ENCODE assay signal across 13 cellular contexts in the genomic region with DNA sequence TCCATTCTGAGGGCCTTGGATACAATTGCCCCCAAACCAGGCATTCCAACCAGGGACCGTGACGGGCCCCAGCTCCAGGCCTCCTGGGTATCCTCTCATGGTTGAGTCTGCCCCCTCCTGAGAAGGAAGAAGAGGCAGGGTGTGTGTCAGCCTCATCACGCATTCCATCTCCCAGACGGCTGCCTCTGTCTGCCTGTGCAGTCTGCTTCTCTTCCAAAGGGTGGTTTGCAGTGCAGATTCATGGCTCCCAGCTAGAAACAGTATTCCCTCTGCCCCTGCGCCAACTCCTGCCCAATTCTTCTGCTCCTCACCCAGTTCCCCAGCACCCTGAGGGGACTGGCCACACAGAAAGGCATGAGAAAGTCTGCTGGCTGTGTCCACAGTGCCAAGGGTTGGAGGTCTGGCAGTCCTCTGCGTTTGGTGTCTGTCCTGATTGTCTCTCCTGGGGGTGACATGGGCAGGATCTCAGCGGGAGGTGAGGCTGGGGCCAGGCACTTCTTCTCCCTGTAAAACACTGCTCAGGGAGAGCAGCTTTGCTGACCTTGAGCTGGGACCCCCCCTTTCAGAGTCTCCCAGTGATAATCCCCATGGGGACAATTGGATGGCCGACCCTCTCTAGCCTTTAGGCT.
DNase-seq lines count a peak whose midpoint lies in the region; ATAC-seq and TF ChIP-seq lines count a peak whose summit lies in the region.
"Had no signal": no experiment of that assay in that cellular context is flagged by ENCODE, and none has a peak within 500 bp of the region (broad histone marks: within the 10 kb centered on the region; RNA-seq: fewer than 3 reads in every experiment).

No MANE protein-coding gene starts in this region.

- DNase-seq in activated naive CD4-positive, alpha-beta T cell treated with anti-CD3 and anti-CD28 coated beads, Interleukin-2, amount 50 U/mL, for 16 hours, result peak; percentile 3
- no peak for DNase-seq in activated naive CD4-positive, alpha-beta T cell treated with anti-CD3 and anti-CD28 coated beads, Interleukin-2, amount 50 U/mL, for 72 hours (ENCODE audit: low spot score in 2 of 2)
- DNase-seq in astrocyte of the spinal cord (ENCODE audit: low read depth, low spot score), result peak; percentile 32
- peak; percentile 68 for DNase-seq in kidney tubule cell (ENCODE audit: low spot score)
- no peak for DNase-seq in thyroid gland
- no peak for DNase-seq in SW480 (ENCODE audit: low spot score)
- DNase-seq: activated CD8-positive, alpha-beta memory T cell treated with anti-CD3 and anti-CD28 coated beads, Interleukin-2, amount 50 U/mL, for 48 hours; H7; NCI-H1436 treated with DMSO at 0.1 percent for 48 hours had no signal

- peaks cover 28 to 49% of the 10 kb centered on the region in 2 donors for H3K4me1 ChIP-seq in thyroid gland

- H3K9me3 ChIP-seq in thyroid gland, result no peaks in the 10 kb centered on the region
- H3K9me3 ChIP-seq: breast epithelium, tibial nerve had no signal

- no peak for ATAC-seq in activated naive CD4-positive, alpha-beta T cell treated with anti-CD3 and anti-CD28 coated beads, Interleukin-2, amount 50 U/mL, for 72 hours
- ATAC-seq in HG02571 (IDR thresholded peaks at IDR 0.05; ENCODE audit: unreplicated experiment), result no peak
- ATAC-seq in GM19351 (IDR thresholded peaks at IDR 0.05; ENCODE audit: unreplicated experiment), result no peak

- no peak for TF ChIP-seq CTCF in astrocyte of the spinal cord (IDR thresholded peaks at IDR 0.05; ENCODE audit: low read depth, low read length)
- no peak for TF ChIP-seq CTCF in thyroid gland (IDR thresholded peaks at IDR 0.05)

- in situ Hi-C loops in astrocyte of the spinal cord (cut with HindIII; ENCODE audit: low sequenced_read_pairs), result no loop called here

- H3K27ac ChIP-seq in thyroid gland, result peak overlapping the region in 2 of 3 donors; percentile 7 to 57
- H3K27ac ChIP-seq: breast epithelium, tibial nerve had no signal

- no peaks in the 10 kb centered on the region for H3K36me3 ChIP-seq in thyroid gland
- H3K36me3 ChIP-seq: breast epithelium had no signal

- H3K4me3 ChIP-seq in astrocyte of the spinal cord (ENCODE audit: low read depth, low read length) (no peak overlapping the region), thyroid gland (replicated peaks in 1 of 3) (no peak overlapping the region)
- H3K4me3 ChIP-seq: breast epithelium, tibial nerve had no signal

- no peaks in the 10 kb centered on the region for H3K36me3 Mint-ChIP-seq in activated naive CD4-positive, alpha-beta T cell treated with anti-CD3 and anti-CD28 coated beads, Interleukin-2, amount 50 U/mL, for 72 hours

- peaks cover 0 to 10% of the 10 kb centered on the region in 2 donors for H3K9me3 Mint-ChIP-seq in activated naive CD4-positive, alpha-beta T cell treated with anti-CD3 and anti-CD28 coated beads, Interleukin-2, amount 50 U/mL, for 72 hours

- no peaks in the 10 kb centered on the region for H3K27me3 ChIP-seq in thyroid gland
- H3K27me3 ChIP-seq: breast epithelium, tibial nerve had no signal

- intact Hi-C loops in thyroid gland (cut with DNase I), result no loop called here

- H3K27ac Mint-ChIP-seq in activated naive CD4-positive, alpha-beta T cell treated with anti-CD3 and anti-CD28 coated beads, Interleukin-2, amount 50 U/mL, for 72 hours, result no peak overlapping the region

- no peak for TF ChIP-seq POLR2A in thyroid gland (IDR thresholded peaks at IDR 0.05)

- 81 to 85% methylated on average over 7 to 8 of the region's 8 CpGs for WGBS in thyroid gland, 2 donors

Comparison
In these comparisons a context has a peak if more than half of its experiments do, and no peak if none do; other contexts are left out.
1. DNase-seq: peak in activated naive CD4-positive, alpha-beta T cell treated with anti-CD3 and anti-CD28 coated beads, Interleukin-2, amount 50 U/mL, for 16 hours (single experiment), astrocyte of the spinal cord (single experiment) and kidney tubule cell (single experiment); none in activated naive CD4-positive, alpha-beta T cell treated with anti-CD3 and anti-CD28 coated beads, Interleukin-2, amount 50 U/mL, for 72 hours (0 of 2), thyroid gland (0 of 2) and SW480 (single experiment).